8 cellular contexts compared by ENCODE assay signal in genomic region chr11:66126064-66126463, GRCh38. TPM values are rescaled to one million over a fixed set of nuclear protein-coding genes. Genes with fewer than 3 reads are reported as not detected.
DNase-seq lines count a peak whose midpoint lies in the region; ATAC-seq and TF ChIP-seq lines count a peak whose summit lies in the region.

No MANE protein-coding gene starts in this region.

- H3K27me3 Mint-ChIP-seq in T-helper 1 cell treated with Interleukin-12 subunit alpha and Interleukin-12 subunit beta and Interleukin-4 antibody, amounts not matched to agents 30 μg/mL and 1 μg/mL, for 36 hours (ENCODE audit: low read depth) = no peaks in the 10 kb centered on the region

- no peaks in the 10 kb centered on the region for H3K9me3 ChIP-seq in suprapubic skin

- H3K36me3 ChIP-seq in suprapubic skin = no peaks in the 10 kb centered on the region

- no peak for TF ChIP-seq CTCF in suprapubic skin (IDR thresholded peaks at IDR 0.05)

- no peaks in the 10 kb centered on the region for H3K9me3 Mint-ChIP-seq in T-helper 1 cell treated with Interleukin-12 subunit alpha and Interleukin-12 subunit beta and Interleukin-4 antibody, amounts not matched to agents 30 μg/mL and 1 μg/mL, for 36 hours

- peak; percentile 20 for DNase-seq in activated T-cell treated with anti-CD3 and anti-CD28 coated beads for 48 hours (ENCODE audit: low read depth)
- no peak for DNase-seq in activated T-cell treated with anti-CD3 and anti-CD28 coated beads for 4 hours
- DNase-seq in left ventricle myocardium superior = no peak
- DNase-seq in suprapubic skin (ENCODE audit: low spot score in 2 of 2) = no peak
- no peak for DNase-seq in hepatic stellate cell (ENCODE audit: low spot score)
- DNase-seq in RKO (ENCODE audit: low spot score) = no peak
- no peak for DNase-seq in amniotic stem cell (lab: John Stamatoyannopoulos, UW)

- 34% methylated on average over 3 of the region's 3 CpGs for WGBS in suprapubic skin

- peak overlapping the region; percentile 75 for H3K27ac ChIP-seq in suprapubic skin

- ATAC-seq in left ventricle myocardium superior = peak; percentile 32

- no peaks in the 10 kb centered on the region for H3K27me3 ChIP-seq in suprapubic skin

- H3K4me3 ChIP-seq in suprapubic skin = no peak overlapping the region

- intact Hi-C loops in left ventricle myocardium superior (cut with micrococcal nuclease) = no loop called here

- peaks cover 40% of the 10 kb centered on the region for H3K4me1 Mint-ChIP-seq in T-helper 1 cell treated with Interleukin-12 subunit alpha and Interleukin-12 subunit beta and Interleukin-4 antibody, amounts not matched to agents 30 μg/mL and 1 μg/mL, for 36 hours (ENCODE audit: low read depth)

- H3K36me3 Mint-ChIP-seq in T-helper 1 cell treated with Interleukin-12 subunit alpha and Interleukin-12 subunit beta and Interleukin-4 antibody, amounts not matched to agents 30 μg/mL and 1 μg/mL, for 36 hours (ENCODE audit: low read depth) = peaks cover 5% of the 10 kb centered on the region

- H3K27ac Mint-ChIP-seq in T-helper 1 cell treated with Interleukin-12 subunit alpha and Interleukin-12 subunit beta and Interleukin-4 antibody, amounts not matched to agents 30 μg/mL and 1 μg/mL, for 36 hours = peak overlapping the region; percentile 95

- peaks cover 37% of the 10 kb centered on the region for H3K4me1 ChIP-seq in suprapubic skin

- H3K4me3 Mint-ChIP-seq in T-helper 1 cell treated with Interleukin-12 subunit alpha and Interleukin-12 subunit beta and Interleukin-4 antibody, amounts not matched to agents 30 μg/mL and 1 μg/mL, for 36 hours = peak overlapping the region; percentile 71

- TF ChIP-seq EP300 in suprapubic skin (IDR thresholded peaks at IDR 0.05) = no peak

- no peak for TF ChIP-seq POLR2A in suprapubic skin (IDR thresholded peaks at IDR 0.05)

RNA-seq across cellular contexts. Expression of gene PACS1, which starts 56.0 kb away (rescaled TPM):
- total RNA-seq in left ventricle myocardium superior (59.0 TPM), suprapubic skin (10 to 100 TPM; 30.5 to 78.6 (median 41.8) TPM)
